1 cellular context compared by ENCODE assay signal in the genomic region with DNA sequence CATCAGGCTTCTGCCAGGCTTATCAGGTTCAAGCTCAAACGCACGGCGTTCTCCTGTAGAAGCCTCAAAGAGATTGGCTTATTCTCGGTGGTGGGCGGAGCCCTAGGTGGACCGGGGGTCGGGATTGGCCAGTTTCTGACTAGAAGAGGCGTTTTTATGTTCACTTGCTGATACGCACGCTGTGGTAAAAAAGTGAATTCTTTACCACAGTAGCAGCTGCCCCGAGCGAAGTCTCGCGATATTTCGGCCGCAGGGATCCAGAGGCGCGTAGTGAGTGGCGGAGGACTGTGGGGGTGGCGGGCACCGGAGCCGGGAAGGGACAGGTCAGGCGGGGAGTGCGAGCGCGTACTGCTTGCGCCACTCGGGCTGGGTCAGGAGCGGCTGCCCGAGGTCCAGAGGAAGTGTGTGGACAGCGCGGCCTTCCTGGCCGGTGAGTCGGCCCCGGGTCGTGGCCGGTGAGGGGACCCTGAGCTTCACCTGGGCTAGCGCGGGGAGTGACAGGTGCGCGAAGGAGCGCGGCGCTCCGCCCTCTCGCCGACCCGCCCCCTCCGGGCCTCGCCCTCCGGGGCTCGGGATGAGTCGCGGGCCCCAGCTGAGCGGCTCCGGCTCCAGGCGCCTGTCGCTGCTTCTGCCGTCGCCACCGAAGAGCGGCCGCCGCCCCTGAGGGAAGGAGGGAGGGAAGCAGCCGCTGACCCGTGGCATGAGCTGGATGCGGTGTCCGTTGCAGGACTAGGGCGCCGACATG.
A peak's percentile ranks its signal among the peaks of the same experiment; 100 is the strongest.
TF ChIP-seq lines count a peak whose summit lies in the region.

A gene with protein sequence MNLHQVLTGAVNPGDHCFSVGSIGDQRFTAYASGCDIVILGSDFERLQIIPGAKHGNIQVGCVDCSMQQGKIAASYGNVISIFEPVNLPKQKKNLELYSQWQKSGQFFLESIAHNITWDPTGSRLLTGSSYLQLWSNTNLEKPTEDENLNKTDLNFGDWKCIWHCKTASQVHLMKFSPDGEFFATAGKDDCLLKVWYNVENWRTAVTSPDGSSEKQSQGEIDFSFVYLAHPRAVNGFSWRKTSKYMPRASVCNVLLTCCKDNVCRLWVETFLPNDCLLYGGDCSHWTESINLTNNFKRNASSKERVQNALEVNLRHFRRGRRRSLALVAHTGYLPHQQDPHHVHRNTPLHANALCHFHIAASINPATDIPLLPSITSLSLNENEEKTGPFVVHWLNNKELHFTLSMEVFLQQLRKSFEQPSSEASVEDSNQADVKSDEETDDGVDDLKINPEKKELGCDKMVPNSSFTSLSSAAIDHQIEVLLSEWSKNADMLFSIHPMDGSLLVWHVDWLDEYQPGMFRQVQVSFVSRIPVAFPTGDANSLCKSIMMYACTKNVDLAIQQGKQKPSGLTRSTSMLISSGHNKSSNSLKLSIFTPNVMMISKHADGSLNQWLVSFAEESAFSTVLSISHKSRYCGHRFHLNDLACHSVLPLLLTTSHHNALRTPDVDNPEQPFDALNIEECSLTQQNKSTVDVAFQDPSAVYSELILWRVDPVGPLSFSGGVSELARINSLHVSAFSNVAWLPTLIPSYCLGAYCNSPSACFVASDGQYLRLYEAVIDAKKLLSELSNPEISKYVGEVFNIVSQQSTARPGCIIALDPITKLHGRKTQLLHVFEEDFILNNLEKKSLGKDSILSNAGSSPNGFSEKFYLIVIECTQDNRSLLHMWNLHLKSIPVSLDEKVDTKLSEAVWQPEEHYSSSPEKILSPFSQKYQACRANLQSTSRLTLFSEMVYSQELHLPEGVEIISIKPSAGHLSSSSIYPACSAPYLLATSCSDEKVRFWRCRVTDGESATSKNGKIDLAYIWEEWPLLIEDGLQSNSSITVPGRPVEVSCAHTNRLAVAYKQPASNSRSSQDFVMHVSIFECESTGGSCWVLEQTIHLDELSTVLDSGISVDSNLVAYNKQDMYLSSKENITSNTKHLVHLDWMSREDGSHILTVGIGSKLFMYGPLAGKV (N-terminal part only) (plus strand): TSS at position 260 of the 745 bp plus-strand sequence. CDS start 483 bp downstream, at position 743.

TF ChIP-seq in K562, 482 proteins besides CTCF, POLR2A, EP300 and RAD21 (continued from another document and continues in another):
- TF ChIP-seq PATZ1 (CRISPR knock-in tag; IDR thresholded peaks at IDR 0.05; ENCODE audit: borderline replicate concordance) = no peak
- no peak for TF ChIP-seq SIX5 (IDR thresholded peaks at IDR 0.05; ENCODE audit: borderline replicate concordance in 1 of 2, insufficient read depth in 1 of 2, low read depth in 1 of 2, low read length in 2 of 2)
- no peak for TF ChIP-seq ZNF174 (CRISPR knock-in tag; IDR thresholded peaks at IDR 0.05)
- TF ChIP-seq EWSR1 (IDR thresholded peaks at IDR 0.05; ENCODE audit: borderline replicate concordance, low read depth, partially characterized antibody) = no peak
- no peak for TF ChIP-seq GTF2E2 (tag; IDR thresholded peaks at IDR 0.05)
- TF ChIP-seq PHF21A (IDR thresholded peaks at IDR 0.05; ENCODE audit: borderline replicate concordance, low read depth) = 0 out of 2 replicates have a peak, but pooled peaks have one; percentile 14
- no peak; the same call in 1 of the 2 replicates for TF ChIP-seq ZNF274 (IDR thresholded peaks at IDR 0.05; ENCODE audit: borderline replicate concordance, low read depth, low read length)
- TF ChIP-seq ZNF77 (CRISPR knock-in tag; IDR thresholded peaks at IDR 0.05) = no peak
- 0 out of 2 replicates have a peak, but pooled peaks have one; percentile 73 for TF ChIP-seq ATF6 (CRISPR knock-in tag; IDR thresholded peaks at IDR 0.05)
- no peak for TF ChIP-seq SMAD1 (IDR thresholded peaks at IDR 0.05; ENCODE audit: low read depth, low read length, partially characterized antibody)
- no peak for TF ChIP-seq MTF1 (CRISPR knock-in tag; IDR thresholded peaks at IDR 0.05; ENCODE audit: borderline replicate concordance)
- no peak for TF ChIP-seq CBFA2T2 (conservative IDR thresholded peaks at IDR 0.05)
- TF ChIP-seq MCM5 (IDR thresholded peaks at IDR 0.05; ENCODE audit: low read depth) = no peak
- no peak for TF ChIP-seq ZNF316 (IDR thresholded peaks at IDR 0.05)
- no peak for TF ChIP-seq ZNF780A (CRISPR knock-in tag; IDR thresholded peaks at IDR 0.05)
- TF ChIP-seq MYBL2 (IDR thresholded peaks at IDR 0.05; ENCODE audit: low read depth) = peak; percentile 92
- no peak for TF ChIP-seq MYBL2 (CRISPR knock-in tag; IDR thresholded peaks at IDR 0.05; ENCODE audit: borderline replicate concordance)
- peak; percentile 88 for TF ChIP-seq PCBP1 (IDR thresholded peaks at IDR 0.05; ENCODE audit: low read depth, low read length, poor library complexity, severe bottlenecking)
- peak; percentile 84; the same call in 1 of the 2 replicates for TF ChIP-seq RB1 (IDR thresholded peaks at IDR 0.05; ENCODE audit: low read depth)
- TF ChIP-seq ZNF3 (CRISPR knock-in tag; IDR thresholded peaks at IDR 0.05) = no peak
- no peak for TF ChIP-seq KDM4B (IDR thresholded peaks at IDR 0.05; ENCODE audit: borderline replicate concordance in 2 of 2, low read depth in 1 of 2)
- TF ChIP-seq CREBBP (IDR thresholded peaks at IDR 0.05; ENCODE audit: low read depth, low read length) = no peak
- no peak for TF ChIP-seq KDM2B (CRISPR knock-in tag; IDR thresholded peaks at IDR 0.05)
- TF ChIP-seq DLX4 (CRISPR knock-in tag; IDR thresholded peaks at IDR 0.05) = no peak
- TF ChIP-seq HMG20B (CRISPR knock-in tag; IDR thresholded peaks at IDR 0.05) = no peak
- TF ChIP-seq NFRKB (IDR thresholded peaks at IDR 0.05; ENCODE audit: low read depth) = no peak
- TF ChIP-seq MXI1 (IDR thresholded peaks at IDR 0.05; ENCODE audit: low read depth, low read length) = 0 out of 2 replicates have a peak, but pooled peaks have one; percentile 28
- TF ChIP-seq CCNT2 (IDR thresholded peaks at IDR 0.05; ENCODE audit: borderline replicate concordance, extremely low read depth, insufficient read length, low read depth, low read length) = peak; percentile 84
- TF ChIP-seq MITF (IDR thresholded peaks at IDR 0.05) = no peak
- TF ChIP-seq AFF1 (IDR thresholded peaks at IDR 0.05; ENCODE audit: low read depth in 1 of 2, partially characterized antibody in 2 of 2) = no peak
- TF ChIP-seq CREB3L1 (IDR thresholded peaks at IDR 0.05; ENCODE audit: borderline replicate concordance, low read depth) = peak; percentile 85
- TF ChIP-seq OTX1 (CRISPR knock-in tag; IDR thresholded peaks at IDR 0.05) = no peak
- no peak for TF ChIP-seq SMARCE1 (IDR thresholded peaks at IDR 0.05)
- peak; percentile 54 for TF ChIP-seq RBM25 (IDR thresholded peaks at IDR 0.05; ENCODE audit: low read depth, low read length, severe bottlenecking)
- TF ChIP-seq, protein P1, sequence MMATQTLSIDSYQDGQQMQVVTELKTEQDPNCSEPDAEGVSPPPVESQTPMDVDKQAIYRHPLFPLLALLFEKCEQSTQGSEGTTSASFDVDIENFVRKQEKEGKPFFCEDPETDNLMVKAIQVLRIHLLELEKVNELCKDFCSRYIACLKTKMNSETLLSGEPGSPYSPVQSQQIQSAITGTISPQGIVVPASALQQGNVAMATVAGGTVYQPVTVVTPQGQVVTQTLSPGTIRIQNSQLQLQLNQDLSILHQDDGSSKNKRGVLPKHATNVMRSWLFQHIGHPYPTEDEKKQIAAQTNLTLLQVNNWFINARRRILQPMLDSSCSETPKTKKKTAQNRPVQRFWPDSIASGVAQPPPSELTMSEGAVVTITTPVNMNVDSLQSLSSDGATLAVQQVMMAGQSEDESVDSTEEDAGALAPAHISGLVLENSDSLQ (IDR thresholded peaks at IDR 0.05) = peak; percentile 94
- TF ChIP-seq CHAMP1 (IDR thresholded peaks at IDR 0.05) = peak; percentile 61; the same call in 1 of the 2 replicates
- TF ChIP-seq RUNX1 (IDR thresholded peaks at IDR 0.05; ENCODE audit: low read depth) = no peak
